Comparison of ENCODE assay signal across 1 cellular context in the genomic region with DNA sequence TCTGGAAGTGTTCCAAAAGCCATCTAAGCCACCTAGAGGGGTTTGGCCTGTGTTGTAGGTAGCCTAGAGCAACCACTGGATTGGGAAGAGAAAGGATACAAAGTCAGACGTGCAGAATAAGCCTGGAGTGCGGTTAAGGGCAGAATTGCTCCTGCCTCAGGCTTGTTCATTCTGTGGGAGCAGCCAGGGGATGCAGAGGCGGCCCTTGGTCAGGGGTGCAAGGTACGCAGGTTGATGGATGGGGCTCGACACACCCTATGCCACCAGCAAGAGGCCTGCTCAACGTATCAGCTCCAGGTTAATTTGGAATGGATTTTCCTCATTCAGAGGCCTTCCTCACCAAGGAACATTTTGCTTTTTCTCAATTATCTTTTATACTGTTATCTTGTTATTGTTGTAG.
TF ChIP-seq lines count a peak whose summit lies in the region.

No MANE protein-coding gene starts in this region.

TF ChIP-seq in SK-N-SH, 30 proteins besides CTCF, POLR2A, EP300 and RAD21:
- TF ChIP-seq TAF1 (IDR thresholded peaks at IDR 0.05; ENCODE audit: borderline replicate concordance, low read depth, low read length) (no peak), CHD2 (IDR thresholded peaks at IDR 0.05; ENCODE audit: low read length, partially characterized antibody) (no peak), JUND (IDR thresholded peaks at IDR 0.05) (no peak), RCOR1 (IDR thresholded peaks at IDR 0.05; ENCODE audit: low read length) (no peak), NRF1 (IDR thresholded peaks at IDR 0.05; ENCODE audit: low read depth, low read length) (no peak)
- TF ChIP-seq, protein P1, sequence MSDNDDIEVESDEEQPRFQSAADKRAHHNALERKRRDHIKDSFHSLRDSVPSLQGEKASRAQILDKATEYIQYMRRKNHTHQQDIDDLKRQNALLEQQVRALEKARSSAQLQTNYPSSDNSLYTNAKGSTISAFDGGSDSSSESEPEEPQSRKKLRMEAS (IDR thresholded peaks at IDR 0.05; ENCODE audit: low read depth): no peak
TF ChIP-seq in SK-N-SH: peak in this region for 0.
